15 cellular contexts compared by ENCODE assay signal in the genomic region with DNA sequence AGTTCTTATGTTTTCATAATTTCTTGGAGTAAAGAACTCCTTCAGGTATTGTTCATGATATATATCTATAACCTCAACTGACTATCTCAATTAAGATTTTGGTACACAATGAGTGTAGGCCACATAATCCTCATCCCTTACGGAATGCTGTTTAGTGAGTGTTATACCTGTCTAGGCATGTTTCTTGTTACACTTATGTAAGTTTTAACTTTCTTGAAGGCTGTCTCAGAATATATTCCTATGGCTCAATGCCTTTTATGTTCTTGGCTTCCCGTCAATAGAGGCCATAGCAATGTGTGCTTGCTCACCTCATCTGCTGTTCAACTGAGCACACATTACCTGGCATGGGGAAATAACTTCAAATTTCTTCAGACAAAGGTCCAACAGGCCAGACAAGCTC.
DNase-seq lines count a peak whose midpoint lies in the region; ATAC-seq and TF ChIP-seq lines count a peak whose summit lies in the region.
"Had no signal": no experiment of that assay in that cellular context is flagged by ENCODE, and none has a peak within 500 bp of the region (broad histone marks: within the 10 kb centered on the region; RNA-seq: fewer than 3 reads in every experiment).

No MANE protein-coding gene starts in this region.

- intact Hi-C loops in mammary epithelial cell (cut with micrococcal nuclease): no loop called here
- intact Hi-C loops in esophagus squamous epithelium (cut with DNase I): no loop called here

- H3K79me1 ChIP-seq in mesendoderm (ENCODE audit: low read length): no peaks in the 10 kb centered on the region

- H3K4ac ChIP-seq in mesendoderm (ENCODE audit: low read depth, low read length): no peak overlapping the region

- H3K9me3 ChIP-seq in DND-41 (ENCODE audit: insufficient read depth, low read length, severe bottlenecking) (no peaks in the 10 kb centered on the region), mammary epithelial cell (replicated peaks; ENCODE audit: insufficient read depth, low read length) (no peaks in the 10 kb centered on the region), esophagus squamous epithelium (no peaks in the 10 kb centered on the region)
- H3K9me3 ChIP-seq: BLaER1 treated with 17β-estradiol and CSF1 and Interleukin-3, amounts not matched to agents 10 nM and 100 nM; HAP-1 had no signal

- H3K27me3 ChIP-seq in DND-41 (ENCODE audit: insufficient read depth, low read length, poor library complexity) (no peaks in the 10 kb centered on the region), mammary epithelial cell (ENCODE audit: insufficient read depth, low read length) (no peaks in the 10 kb centered on the region), esophagus squamous epithelium (no peaks in the 10 kb centered on the region), mesendoderm (ENCODE audit: insufficient read depth, low read length, poor library complexity) (no peaks in the 10 kb centered on the region)
- H3K27me3 ChIP-seq: BLaER1 treated with 17β-estradiol and CSF1 and Interleukin-3, amounts not matched to agents 10 nM and 100 nM had no signal

- H2BK120ac ChIP-seq in mesendoderm (ENCODE audit: low read depth, low read length): no peak overlapping the region

- H2AK5ac ChIP-seq in mesendoderm (ENCODE audit: low read length): no peak overlapping the region

- H3K9me3 Mint-ChIP-seq in nephron: no peaks in the 10 kb centered on the region

- no peak overlapping the region for H4K5ac ChIP-seq in mesendoderm (ENCODE audit: low read length)

- no peak overlapping the region for H3K4me3 Mint-ChIP-seq in nephron
- H3K4me3 Mint-ChIP-seq: CD4-positive, CD25-positive, alpha-beta regulatory T cell had no signal

- H2AFZ ChIP-seq in DND-41 (ENCODE audit: low read depth, low read length): peak overlapping the region; percentile 22; the same call in 1 of the 2 replicates
- H2AFZ ChIP-seq in mammary epithelial cell (ENCODE audit: low read depth, low read length): peak overlapping the region; percentile 78

- H3K27ac Mint-ChIP-seq in nephron: peak overlapping the region in 2 of 3 experiments; percentile 46 to 54
- H3K27ac Mint-ChIP-seq: CD4-positive, CD25-positive, alpha-beta regulatory T cell had no signal

- DNase-seq in DND-41: no peak
- peak; percentile 79 for DNase-seq in mammary epithelial cell
- DNase-seq in esophagus squamous epithelium (lab: John Stamatoyannopoulos, UW): no peak
- no peak for DNase-seq in mesendoderm
- DNase-seq in GF-D8 (lab: John Stamatoyannopoulos, UW): no peak
- DNase-seq in stimulated activated naive CD8-positive, alpha-beta T cell treated with anti-CD3 and anti-CD28 coated beads, Interleukin-15, Interleukin-2, amounts not matched to agents 100 U/mL and 50 U/mL, for 24 hours: no peak
- no peak for DNase-seq in NCI-H2171 treated with DMSO at 0.1 percent for 48 hours (lab: John Stamatoyannopoulos, UW)
- DNase-seq: ACHN; CD4-positive, CD25-positive, alpha-beta regulatory T cell; DMS79; EL had no signal

- peaks cover 11% of the 10 kb centered on the region for H3K4me1 ChIP-seq in DND-41 (ENCODE audit: insufficient read depth, low read length)
- H3K4me1 ChIP-seq in mammary epithelial cell (ENCODE audit: insufficient read depth, low read length): peaks cover 8% of the 10 kb centered on the region
- H3K4me1 ChIP-seq in esophagus squamous epithelium: peaks cover 0 to 64% (median 0%) of the 10 kb centered on the region in 3 donors
- H3K4me1 ChIP-seq in mesendoderm (ENCODE audit: control insufficient read depth, low read depth, low read length): peaks cover 5% of the 10 kb centered on the region
- H3K4me1 ChIP-seq: BLaER1 treated with 17β-estradiol and CSF1 and Interleukin-3, amounts not matched to agents 10 nM and 100 nM; HAP-1 had no signal

- H3K18ac ChIP-seq in mesendoderm (ENCODE audit: low read length): no peak overlapping the region

- H3K4me3 ChIP-seq in DND-41 (ENCODE audit: low read depth in 1 of 2, low read length in 2 of 2) (no peak overlapping the region), mammary epithelial cell (replicated peaks in 1 of 3; ENCODE audit: insufficient read depth in 1 of 3, low read depth in 2 of 3, low read length in 3 of 3) (no peak overlapping the region), esophagus squamous epithelium (no peak overlapping the region), mesendoderm (ENCODE audit: low read length) (no peak overlapping the region)
- H3K4me3 ChIP-seq: BLaER1 treated with 17β-estradiol and CSF1 and Interleukin-3, amounts not matched to agents 10 nM and 100 nM; HAP-1 had no signal

- H3K56ac ChIP-seq in mesendoderm (ENCODE audit: low read length): no peak overlapping the region

- no peak for TF ChIP-seq POLR2A in esophagus squamous epithelium (IDR thresholded peaks at IDR 0.05)

- H3K4me2 ChIP-seq in DND-41 (ENCODE audit: insufficient read depth, low read length) (no peak overlapping the region), mammary epithelial cell (ENCODE audit: insufficient read depth, low read depth, low read length) (no peak overlapping the region), mesendoderm (ENCODE audit: low read length) (no peak overlapping the region)
- H3K4me2 ChIP-seq: BLaER1 treated with 17β-estradiol and CSF1 and Interleukin-3, amounts not matched to agents 10 nM and 100 nM had no signal

- no peaks in the 10 kb centered on the region for H3K27me3 Mint-ChIP-seq in nephron (ENCODE audit: low read depth)
- H3K27me3 Mint-ChIP-seq: CD4-positive, CD25-positive, alpha-beta regulatory T cell had no signal

- dilution Hi-C loops in mammary epithelial cell (cut with HindIII; ENCODE audit: low sequenced_read_pairs): no loop called here

- H3K36me3 ChIP-seq in DND-41 (ENCODE audit: insufficient read depth, low read length) (no peaks in the 10 kb centered on the region), mammary epithelial cell (ENCODE audit: insufficient read depth, low read length) (no peaks in the 10 kb centered on the region), esophagus squamous epithelium (no peaks in the 10 kb centered on the region), mesendoderm (ENCODE audit: control insufficient read depth, insufficient read depth, low read length) (no peaks in the 10 kb centered on the region)
- H3K36me3 ChIP-seq: BLaER1 treated with 17β-estradiol and CSF1 and Interleukin-3, amounts not matched to agents 10 nM and 100 nM; HAP-1 had no signal

- H3K9ac ChIP-seq in DND-41 (ENCODE audit: low read depth, low read length) (no peak overlapping the region), mammary epithelial cell (ENCODE audit: insufficient read depth, low read length) (no peak overlapping the region), mesendoderm (ENCODE audit: low read length) (no peak overlapping the region)
- H3K9ac ChIP-seq: BLaER1 treated with 17β-estradiol and CSF1 and Interleukin-3, amounts not matched to agents 10 nM and 100 nM had no signal

- CTCF ChIA-PET in mammary epithelial cell (lab: Charles Lee; ENCODE audit: low non-redundant PET): interaction anchor here (0.6 to 0.7 kb wide), 2 partner anchors 18 to 1673 kb away, joined by 3 to 4 read pairs; no protein-coding TSS in a partner anchor

- BruUV-seq in mammary epithelial cell (replicated peaks; lab: Mats Ljungman, UMichigan): no TSS peak

- no peak overlapping the region for H3K23ac ChIP-seq in mesendoderm (ENCODE audit: low read length)

- TF ChIP-seq CTCF in DND-41 (IDR thresholded peaks at IDR 0.05; ENCODE audit: borderline replicate concordance, extremely low read depth, low read length, poor library complexity, severe bottlenecking) (no peak), mammary epithelial cell (conservative IDR thresholded peaks at IDR 0.05 in 1 of 2, IDR thresholded peaks at IDR 0.05 in 1 of 2; ENCODE audit: extremely low read depth in 1 of 2, insufficient read depth in 1 of 2, low read depth in 1 of 2, low read length in 2 of 2) (no peak), esophagus squamous epithelium (IDR thresholded peaks at IDR 0.05) (no peak), nephron (IDR thresholded peaks at IDR 0.05; ENCODE audit: unreplicated experiment in 3 of 3) (no peak)

- H2BK15ac ChIP-seq in mesendoderm (replicated peaks; ENCODE audit: low read depth): no peak overlapping the region

- WGBS in mammary epithelial cell (ENCODE audit: low coverage, missing lambda C conversion rate): 35% methylated on average over 2 of the region's 2 CpGs
- WGBS in esophagus squamous epithelium, 2 donors: 32 to 54% methylated on average over 2 of the region's 2 CpGs
- WGBS in mesendoderm (ENCODE audit: extremely low coverage, insufficient coverage, low lambda C conversion rate): no CpG with 5 or more reads among the region's 2 CpGs

- no peaks in the 10 kb centered on the region for H3K36me3 Mint-ChIP-seq in nephron (ENCODE audit: low read depth)
- H3K36me3 Mint-ChIP-seq: CD4-positive, CD25-positive, alpha-beta regulatory T cell had no signal

- H2BK5ac ChIP-seq in mesendoderm (ENCODE audit: low read length): no peak overlapping the region

- no peaks in the 10 kb centered on the region for H4K20me1 ChIP-seq in DND-41 (ENCODE audit: insufficient read depth, low read length)
- H4K20me1 ChIP-seq in mammary epithelial cell (ENCODE audit: insufficient read depth, low read length): no peaks in the 10 kb centered on the region
- H4K20me1 ChIP-seq: BLaER1 treated with 17β-estradiol and CSF1 and Interleukin-3, amounts not matched to agents 10 nM and 100 nM had no signal

- ATAC-seq in DND-41 (ENCODE audit: insufficient read depth, low read depth): no peak
- ATAC-seq in stimulated activated naive CD8-positive, alpha-beta T cell treated with anti-CD3 and anti-CD28 coated beads, Interleukin-15, Interleukin-2, amounts not matched to agents 100 U/mL and 50 U/mL, for 24 hours: no peak

- H3K79me2 ChIP-seq in DND-41 (ENCODE audit: insufficient read depth, low read length) (no peaks in the 10 kb centered on the region), mammary epithelial cell (ENCODE audit: insufficient read depth, low read length) (no peaks in the 10 kb centered on the region), mesendoderm (ENCODE audit: control insufficient read depth, insufficient read depth, low read length) (no peaks in the 10 kb centered on the region)

- peaks cover 14% of the 10 kb centered on the region for H3K4me1 Mint-ChIP-seq in nephron
- H3K4me1 Mint-ChIP-seq: CD4-positive, CD25-positive, alpha-beta regulatory T cell had no signal

- H3K27ac ChIP-seq in DND-41 (ENCODE audit: low read length) (no peak overlapping the region), mammary epithelial cell (ENCODE audit: insufficient read depth, low read depth, low read length) (peak overlapping the region; percentile 11), esophagus squamous epithelium (peak overlapping the region in 3 of 4 donors; percentile 55 to 76 (median 65)), mesendoderm (ENCODE audit: low read depth, low read length) (no peak overlapping the region)
- H3K27ac ChIP-seq: BLaER1 treated with 17β-estradiol and CSF1 and Interleukin-3, amounts not matched to agents 10 nM and 100 nM; HL-60 had no signal

- H4K8ac ChIP-seq in mesendoderm (ENCODE audit: low read depth, low read length): no peak overlapping the region

- in situ Hi-C loops in mammary epithelial cell (cut with MboI; ENCODE audit: low sequenced_read_pairs in 2 of 2): no loop called here

Comparison
In these comparisons a context has a peak if more than half of its experiments do, and no peak if none do; other contexts are left out.
1. H3K27ac ChIP-seq: peak in mammary epithelial cell (single experiment) and esophagus squamous epithelium (3 of 4); none in DND-41 (single experiment) and mesendoderm (single experiment).